1 cellular context compared by ENCODE assay signal in the genomic region with DNA sequence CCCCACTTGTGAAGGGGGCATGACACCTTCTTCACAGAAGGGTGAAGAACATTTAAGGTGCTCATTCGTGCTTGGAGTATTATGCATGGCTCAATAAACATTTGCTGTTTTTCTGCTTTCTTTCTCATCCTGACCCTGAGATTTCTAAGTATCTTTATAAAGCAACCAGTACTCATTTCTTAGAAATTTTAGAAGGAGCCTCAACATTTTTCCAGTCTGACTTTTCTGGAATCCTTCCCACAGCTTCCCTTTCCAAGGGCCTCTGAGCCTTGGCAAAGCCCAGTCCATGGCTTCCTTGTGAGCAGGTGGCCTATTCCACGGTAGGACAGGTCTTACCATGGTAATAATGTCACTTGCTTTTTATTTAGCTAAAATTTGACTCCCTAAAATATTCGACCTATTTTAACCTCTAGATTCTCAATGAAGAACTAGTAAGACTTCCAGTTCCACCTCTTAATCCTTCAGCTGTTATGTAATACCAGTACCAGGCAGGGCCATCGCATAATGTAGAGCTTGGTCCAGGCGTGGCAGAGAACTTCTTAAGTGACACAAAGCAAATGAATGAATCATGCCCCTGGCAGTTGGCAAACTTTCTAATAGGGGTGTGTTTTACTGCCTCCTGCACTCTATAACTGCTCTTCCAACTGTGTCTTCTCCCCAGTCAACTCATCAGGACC.
TF ChIP-seq lines count a peak whose summit lies in the region.

No MANE protein-coding gene starts in this region.

TF ChIP-seq in liver, 16 proteins besides CTCF, POLR2A, EP300 and RAD21 (continued from another document):
- TF ChIP-seq, protein P1, sequence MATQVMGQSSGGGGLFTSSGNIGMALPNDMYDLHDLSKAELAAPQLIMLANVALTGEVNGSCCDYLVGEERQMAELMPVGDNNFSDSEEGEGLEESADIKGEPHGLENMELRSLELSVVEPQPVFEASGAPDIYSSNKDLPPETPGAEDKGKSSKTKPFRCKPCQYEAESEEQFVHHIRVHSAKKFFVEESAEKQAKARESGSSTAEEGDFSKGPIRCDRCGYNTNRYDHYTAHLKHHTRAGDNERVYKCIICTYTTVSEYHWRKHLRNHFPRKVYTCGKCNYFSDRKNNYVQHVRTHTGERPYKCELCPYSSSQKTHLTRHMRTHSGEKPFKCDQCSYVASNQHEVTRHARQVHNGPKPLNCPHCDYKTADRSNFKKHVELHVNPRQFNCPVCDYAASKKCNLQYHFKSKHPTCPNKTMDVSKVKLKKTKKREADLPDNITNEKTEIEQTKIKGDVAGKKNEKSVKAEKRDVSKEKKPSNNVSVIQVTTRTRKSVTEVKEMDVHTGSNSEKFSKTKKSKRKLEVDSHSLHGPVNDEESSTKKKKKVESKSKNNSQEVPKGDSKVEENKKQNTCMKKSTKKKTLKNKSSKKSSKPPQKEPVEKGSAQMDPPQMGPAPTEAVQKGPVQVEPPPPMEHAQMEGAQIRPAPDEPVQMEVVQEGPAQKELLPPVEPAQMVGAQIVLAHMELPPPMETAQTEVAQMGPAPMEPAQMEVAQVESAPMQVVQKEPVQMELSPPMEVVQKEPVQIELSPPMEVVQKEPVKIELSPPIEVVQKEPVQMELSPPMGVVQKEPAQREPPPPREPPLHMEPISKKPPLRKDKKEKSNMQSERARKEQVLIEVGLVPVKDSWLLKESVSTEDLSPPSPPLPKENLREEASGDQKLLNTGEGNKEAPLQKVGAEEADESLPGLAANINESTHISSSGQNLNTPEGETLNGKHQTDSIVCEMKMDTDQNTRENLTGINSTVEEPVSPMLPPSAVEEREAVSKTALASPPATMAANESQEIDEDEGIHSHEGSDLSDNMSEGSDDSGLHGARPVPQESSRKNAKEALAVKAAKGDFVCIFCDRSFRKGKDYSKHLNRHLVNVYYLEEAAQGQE (IDR thresholded peaks at IDR 0.05) = no peak
- TF ChIP-seq TAF1 (conservative IDR thresholded peaks at IDR 0.05) (no peak), GABPA (IDR thresholded peaks at IDR 0.05 in 1 of 2, conservative IDR thresholded peaks at IDR 0.05 in 1 of 2) (no peak), HNF4G (IDR thresholded peaks at IDR 0.05) (no peak), SP1 (IDR thresholded peaks at IDR 0.05) (no peak), NR2F2 (IDR thresholded peaks at IDR 0.05) (no peak), YY1 (IDR thresholded peaks at IDR 0.05) (peak; percentile 13), ZBTB33 (IDR thresholded peaks at IDR 0.05) (no peak), MAX (IDR thresholded peaks at IDR 0.05) (no peak), EGR1 (IDR thresholded peaks at IDR 0.05; ENCODE audit: low read depth in 2 of 2) (no peak), FOXA1 (IDR thresholded peaks at IDR 0.05) (no peak), HNF4A (conservative IDR thresholded peaks at IDR 0.05) (no peak), ATF3 (IDR thresholded peaks at IDR 0.05) (peak; percentile 8), JUND (IDR thresholded peaks at IDR 0.05) (peak; percentile 23 to 74)
